24 cellular contexts compared by ENCODE assay signal in genomic region chr11:120973501-120973900, GRCh38.
"Had no signal": no experiment of that assay in that cellular context is flagged by ENCODE, and none has a peak within 500 bp of the region (broad histone marks: within the 10 kb centered on the region; RNA-seq: fewer than 3 reads in every experiment).

No MANE protein-coding gene starts in this region.

- DNase-seq: activated CD4-positive, alpha-beta T cell treated with anti-CD3 and anti-CD28 coated beads for 1 hour; activated CD4-positive, alpha-beta T cell treated with anti-CD3 and anti-CD28 coated beads for 4 hours; activated CD4-positive, alpha-beta T cell treated with anti-CD3 and anti-CD28 coated beads, Interleukin-2, amount 10 ng/mL, durations not matched to agents 7 days and 5 days; activated CD4-positive, alpha-beta T cell treated with anti-CD3 and anti-CD28 coated beads, Interleukin-2, amount 50 U/mL, for 48 hours; activated CD8-positive, alpha-beta memory T cell treated with anti-CD3 and anti-CD28 coated beads for 24 hours; activated CD8-positive, alpha-beta T cell treated with anti-CD3 and anti-CD28 coated beads for 36 hours; activated effector memory CD4-positive, alpha-beta T cell treated with Interleukin-2 at 50 U/mL for 16 hours; activated gamma-delta T cell treated with Interleukin-2 at 50 U/mL for 16 hours; activated naive CD4-positive, alpha-beta T cell treated with anti-CD3 and anti-CD28 coated beads, Interleukin-2, amount 50 U/mL, for 16 hours; activated naive CD4-positive, alpha-beta T cell treated with Interleukin-2 at 50 U/mL for 16 hours; activated T-cell treated with anti-CD3 and anti-CD28 coated beads, Interleukin-2, amount 50 U/mL, for 4 hours; amniotic stem cell; brain microvascular endothelial cell; dorsolateral prefrontal cortex; effector memory CD8-positive, alpha-beta T cell; erythroblast; foreskin keratinocyte; T-helper 2 cell had no signal

- ATAC-seq: activated CD8-positive, alpha-beta T cell treated with anti-CD3 and anti-CD28 coated beads for 36 hours; activated T-cell treated with anti-CD3 and anti-CD28 coated beads, Interleukin-2, amount 50 U/mL, for 4 hours; activated T-helper 17 cell treated with anti-CD3 and anti-CD28 coated beads, Interleukin-2, amount 50 U/mL, for 72 hours; effector memory CD8-positive, alpha-beta T cell; foreskin keratinocyte; gastroesophageal sphincter had no signal

- H3K36me3 ChIP-seq: brain microvascular endothelial cell, esophagus muscularis mucosa, gastroesophageal sphincter had no signal

- H3K27ac ChIP-seq: brain microvascular endothelial cell, coronary artery, esophagus muscularis mucosa, foreskin keratinocyte, gastroesophageal sphincter had no signal

- H3K4me3 ChIP-seq: coronary artery, esophagus muscularis mucosa, gastroesophageal sphincter had no signal

- FAIRE-seq: astrocyte, bronchial epithelial cell had no signal

- H3K9me3 ChIP-seq: esophagus muscularis mucosa, gastroesophageal sphincter had no signal

- H3K4me1 ChIP-seq: esophagus muscularis mucosa, foreskin keratinocyte, gastroesophageal sphincter had no signal

- H3K27me3 ChIP-seq: brain microvascular endothelial cell, dorsolateral prefrontal cortex had no signal
